Comparison of ENCODE assay signal across 9 cellular contexts in the genomic region with DNA sequence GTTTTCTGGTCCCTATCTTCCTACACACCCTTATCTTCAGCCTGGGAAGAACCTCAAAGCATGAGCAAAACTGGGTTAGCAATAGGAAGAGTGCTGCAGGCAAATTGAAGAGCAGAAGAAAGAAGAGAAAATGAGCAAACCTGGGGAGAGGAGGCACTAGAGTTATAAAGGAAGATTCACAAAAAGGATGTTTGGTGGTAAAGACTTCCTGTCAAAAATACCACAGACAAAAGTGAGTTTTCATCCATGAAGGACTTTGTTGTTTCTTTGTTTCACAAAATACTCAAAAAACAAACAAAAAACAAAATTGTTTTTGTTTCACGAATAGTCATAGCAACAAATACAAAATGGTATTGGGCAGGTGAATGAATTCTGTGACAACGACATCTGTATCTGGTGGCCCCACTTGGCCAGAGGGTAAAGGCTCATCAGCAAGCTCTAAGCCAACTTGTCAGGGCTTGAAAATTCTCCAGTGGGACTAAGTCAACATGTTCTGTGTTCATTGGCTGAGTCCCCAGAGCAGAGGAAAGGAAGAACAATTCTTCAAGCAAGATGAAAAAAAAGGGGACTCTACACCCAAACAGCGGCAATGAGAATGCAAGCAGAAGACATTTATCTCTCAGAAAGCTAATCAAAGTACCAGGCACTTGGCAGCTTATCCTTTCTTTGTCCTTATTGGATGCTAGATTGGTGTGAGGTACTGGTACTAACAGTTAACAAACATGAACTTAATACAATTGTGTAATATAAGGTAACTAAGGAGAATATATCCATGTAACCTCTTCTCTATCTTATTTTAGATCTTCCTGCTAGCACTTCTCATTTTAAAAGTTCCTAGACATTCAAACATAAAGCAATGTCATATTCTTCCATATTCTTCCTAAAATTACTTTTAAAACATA. TPM values are rescaled to one million over a fixed set of nuclear protein-coding genes. Genes with fewer than 3 reads are reported as not detected.
DNase-seq lines count a peak whose midpoint lies in the region; ATAC-seq, FAIRE-seq and TF ChIP-seq lines count a peak whose summit lies in the region.
"Had no signal": no experiment of that assay in that cellular context is flagged by ENCODE, and none has a peak within 500 bp of the region (broad histone marks: within the 10 kb centered on the region; RNA-seq: fewer than 3 reads in every experiment).

No MANE protein-coding gene starts in this region.

- peak overlapping the region; percentile 54 for H3K4me3 ChIP-seq in NB4 (ENCODE audit: low read depth, low read length)
- peak overlapping the region; percentile 51 to 56 for H3K4me3 ChIP-seq in neutrophil (ENCODE audit: low read depth in 1 of 2, low read length in 1 of 2)

- TF ChIP-seq POLR2A in GM12891 (IDR thresholded peaks at IDR 0.05; ENCODE audit: low read depth, low read length) (no peak), NB4 (IDR thresholded peaks at IDR 0.05; ENCODE audit: extremely low read depth, insufficient read length) (no peak)

- TF ChIP-seq CTCF in NB4 (IDR thresholded peaks at IDR 0.05; ENCODE audit: low read depth, low read length) (no peak), neutrophil (IDR thresholded peaks at IDR 0.05) (no peak)

- H3K36me3 ChIP-seq in neutrophil: no peaks in the 10 kb centered on the region

- H3K9me3 ChIP-seq in neutrophil: no peaks in the 10 kb centered on the region

- no peak for ATAC-seq in GM19324 (IDR thresholded peaks at IDR 0.05; ENCODE audit: low FRiP score, unreplicated experiment)
- ATAC-seq: foreskin keratinocyte had no signal

- H3K27ac ChIP-seq in caudate nucleus (ENCODE audit: low read depth, low read length): peak overlapping the region; percentile 24
- peak overlapping the region; percentile 92 for H3K27ac ChIP-seq in neutrophil
- H3K27ac ChIP-seq: foreskin keratinocyte had no signal

- DNase-seq in GM12891 (ENCODE audit: insufficient read length, low spot score): no peak
- peak; percentile 74 for DNase-seq in NB4 (ENCODE audit: low read depth)
- no peak for DNase-seq in caudate nucleus (lab: John Stamatoyannopoulos, UW)
- DNase-seq in T-helper 9 cell: no peak
- DNase-seq in NCI-H2107 (lab: John Stamatoyannopoulos, UW): no peak
- DNase-seq: activated naive CD4-positive, alpha-beta T cell had no signal

- peaks cover 91 to 99% of the 10 kb centered on the region in 2 experiments for H3K4me1 ChIP-seq in neutrophil (ENCODE audit: control insufficient read depth in 1 of 2, insufficient read depth in 1 of 2, low read depth in 1 of 2, low read length in 1 of 2)
- H3K4me1 ChIP-seq: foreskin keratinocyte had no signal

- H3K27me3 ChIP-seq in neutrophil: no peaks in the 10 kb centered on the region
- H3K27me3 ChIP-seq: foreskin keratinocyte had no signal

- peak; percentile 47 for FAIRE-seq in GM12891 (lab: Jason Lieb, UNC)

TF ChIP-seq in GM12891, 5 proteins besides CTCF, POLR2A, EP300 and RAD21:
- TF ChIP-seq PAX5 (IDR thresholded peaks at IDR 0.05; ENCODE audit: insufficient read depth, low read length, severe bottlenecking): no peak
- TF ChIP-seq SPI1 (IDR thresholded peaks at IDR 0.05; ENCODE audit: low read depth, low read length): no peak
- no peak for TF ChIP-seq TAF1 (IDR thresholded peaks at IDR 0.05; ENCODE audit: low read depth, low read length)
- TF ChIP-seq POLR2AphosphoS5 (IDR thresholded peaks at IDR 0.05; ENCODE audit: low read depth, low read length): no peak
- no peak for TF ChIP-seq POU2F2 (IDR thresholded peaks at IDR 0.05; ENCODE audit: low read depth, low read length)

RNA-seq across cellular contexts. Expression of a gene that starts 9.7 kb away (rescaled TPM):
- polyA plus RNA-seq in GM12891 (2012; ENCODE audit: low read depth, missing spikeins): 0.24 TPM
- polyA plus RNA-seq: foreskin keratinocyte had no signal
